9 cellular contexts compared by ENCODE assay signal in genomic region chr12:991350-992278, GRCh38. TPM values are rescaled to one million over a fixed set of nuclear protein-coding genes. Genes with fewer than 3 reads are reported as not detected.
DNase-seq lines count a peak whose midpoint lies in the region; ATAC-seq, FAIRE-seq and TF ChIP-seq lines count a peak whose summit lies in the region.
"Had no signal": no experiment of that assay in that cellular context is flagged by ENCODE, and none has a peak within 500 bp of the region (broad histone marks: within the 10 kb centered on the region; RNA-seq: fewer than 3 reads in every experiment).

No MANE protein-coding gene starts in this region.

- ATAC-seq in HG02798 (IDR thresholded peaks at IDR 0.05; ENCODE audit: poor library complexity, unreplicated experiment), result peak; percentile 37

- H3K27me3 ChIP-seq in bronchial epithelial cell (ENCODE audit: control insufficient read depth, insufficient read depth, low read length), result no peaks in the 10 kb centered on the region
- H3K27me3 ChIP-seq in kidney epithelial cell (ENCODE audit: control insufficient read depth, insufficient read depth, low read length), result no peaks in the 10 kb centered on the region

- H3K4me3 ChIP-seq in bronchial epithelial cell (ENCODE audit: low read depth, low read length) (peak overlapping the region; percentile 71), kidney epithelial cell (ENCODE audit: low read depth, low read length) (peak overlapping the region; percentile 69)

- no peak for TF ChIP-seq CTCF in bronchial epithelial cell (IDR thresholded peaks at IDR 0.05; ENCODE audit: insufficient read depth, low read length, severe bottlenecking)
- TF ChIP-seq CTCF in kidney epithelial cell (IDR thresholded peaks at IDR 0.05; ENCODE audit: insufficient read depth, low read length, poor library complexity, severe bottlenecking), result no peak

- intact Hi-C loops in posterior vena cava (cut with DNase I), result loop anchor here in 1 of 2 donors (5.0 kb wide), 1 partner anchor 91 kb away; no protein-coding TSS in a partner anchor

- DNase-seq in NCI-H2081 (lab: John Stamatoyannopoulos, UW) (peak; percentile 71 to 80), NCI-H2081 treated with DMSO at 0.1 percent for 48 hours (lab: John Stamatoyannopoulos, UW) (no peak), NCI-H82 (lab: John Stamatoyannopoulos, UW) (peak; percentile 86), bronchial epithelial cell (ENCODE audit: low read depth) (peak; percentile 9), kidney epithelial cell (ENCODE audit: low read depth) (no peak), posterior vena cava (ENCODE audit: low spot score) (no peak)
- peak; percentile 1 to 7 for DNase-seq in stimulated activated CD8-positive, alpha-beta memory T cell treated with anti-CD3 and anti-CD28 coated beads, Interleukin-7, amount 100 ng/mL, for 1 hour (ENCODE audit: low read depth in 2 of 2)

- no peak for FAIRE-seq in bronchial epithelial cell (lab: Jason Lieb, UNC)
- FAIRE-seq: G401.6 had no signal

- no peaks in the 10 kb centered on the region for H3K36me3 ChIP-seq in bronchial epithelial cell (ENCODE audit: control insufficient read depth, insufficient read depth, low read length)
- no peaks in the 10 kb centered on the region for H3K36me3 ChIP-seq in kidney epithelial cell (ENCODE audit: control insufficient read depth, insufficient read depth, low read length)

RNA-seq across cellular contexts. Expression of gene ERC1, which starts 0.6 kb away (rescaled TPM):
- total RNA-seq in bronchial epithelial cell (16.6 and 42.9 TPM in 2 replicates), kidney epithelial cell (16.4 and 19.7 TPM in 2 replicates), posterior vena cava (10 to 100 TPM; 84.0 to 92.2 TPM)

RNA-seq across cellular contexts. Expression of gene RAD52, which starts 42.1 kb away (rescaled TPM):
- total RNA-seq in bronchial epithelial cell (12.9 and 16.3 TPM in 2 replicates), kidney epithelial cell (7.1 and 17.5 TPM in 2 replicates), posterior vena cava (10 to 100 TPM in 1 of 2 donors, 1 to 10 TPM in 1; 7.9 to 10.5 TPM)

Comparison
In these comparisons a context has a peak if more than half of its experiments do, and no peak if none do; other contexts are left out.
1. DNase-seq: peak in NCI-H2081 (2 of 2), NCI-H82 (single experiment), bronchial epithelial cell (single experiment) and stimulated activated CD8-positive, alpha-beta memory T cell treated with anti-CD3 and anti-CD28 coated beads, Interleukin-7, amount 100 ng/mL, for 1 hour (2 of 2); none in NCI-H2081 treated with DMSO at 0.1 percent for 48 hours (single experiment), kidney epithelial cell (single experiment) and posterior vena cava (single experiment).